ENCODE assay signal across 21 cellular contexts in the genomic region with DNA sequence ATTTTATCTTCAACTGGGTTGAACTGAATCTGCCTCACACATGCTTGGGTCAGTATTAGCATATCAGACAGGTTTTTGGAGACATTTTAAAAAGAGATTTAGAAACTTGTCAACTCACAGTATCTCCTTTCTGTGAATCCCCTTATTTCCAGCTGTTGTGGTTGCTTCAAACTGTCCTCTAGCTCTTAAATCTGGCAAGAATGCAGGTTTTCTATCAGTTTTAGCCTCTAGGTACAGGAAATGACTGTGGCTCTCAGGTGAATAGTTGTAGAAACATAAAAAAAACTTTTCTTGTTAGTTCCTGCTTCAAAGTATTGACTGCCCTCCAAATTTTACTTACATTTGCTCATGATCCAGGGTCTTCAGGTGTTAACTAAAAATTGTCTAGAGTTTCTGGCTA.
DNase-seq lines count a peak whose midpoint lies in the region; ATAC-seq, FAIRE-seq and TF ChIP-seq lines count a peak whose summit lies in the region.
"Had no signal": no experiment of that assay in that cellular context is flagged by ENCODE, and none has a peak within 500 bp of the region (broad histone marks: within the 10 kb centered on the region; RNA-seq: fewer than 3 reads in every experiment).

No MANE protein-coding gene starts in this region.

- no peaks in the 10 kb centered on the region for H3K9me3 Mint-ChIP-seq in GM23338
- H3K9me3 Mint-ChIP-seq in progenitor cell of endocrine pancreas (ENCODE audit: low read depth): no peaks in the 10 kb centered on the region
- peaks cover 2 to 9% of the 10 kb centered on the region in 2 donors for H3K9me3 Mint-ChIP-seq in effector memory CD8-positive, alpha-beta T cell

- intact Hi-C loops in lower lobe of right lung (cut with DNase I): no loop called here
- intact Hi-C loops in HepG2 (cut with micrococcal nuclease; ENCODE audit: unreplicated experiment): no loop called here

- H3K9ac ChIP-seq in MM.1S (ENCODE audit: low read length): peak overlapping the region; percentile 49
- no peak overlapping the region for H3K9ac ChIP-seq in H1 (replicated peaks in 1 of 4; ENCODE audit: extremely low read depth in 1 of 4, low read depth in 3 of 4, low read length in 3 of 4)
- H3K9ac ChIP-seq in HepG2 (ENCODE audit: insufficient read depth, low read depth, low read length): no peak overlapping the region
- H3K9ac ChIP-seq: BLaER1 treated with 17β-estradiol and CSF1 and Interleukin-3, amounts not matched to agents 10 nM and 100 nM had no signal

- H4K20me1 ChIP-seq in GM23338 (replicated peaks; ENCODE audit: insufficient read depth) (no peaks in the 10 kb centered on the region), MM.1S (ENCODE audit: insufficient read depth, low read length) (no peaks in the 10 kb centered on the region), H1 (replicated peaks in 1 of 2; ENCODE audit: control insufficient read depth in 1 of 2, insufficient read depth in 2 of 2, low read length in 2 of 2) (no peaks in the 10 kb centered on the region), HepG2 (ENCODE audit: insufficient read depth, low read length) (no peaks in the 10 kb centered on the region)
- H4K20me1 ChIP-seq: BLaER1 treated with 17β-estradiol and CSF1 and Interleukin-3, amounts not matched to agents 10 nM and 100 nM had no signal

- POLR2A ChIA-PET in H1 (lab: Charles Lee; ENCODE audit: partially characterized antibody): no interaction called here
- POLR2A ChIA-PET in HepG2 (lab: Yijun Ruan, JAX): no interaction called here

- no peak for TF ChIP-seq EP300 in H1 (IDR thresholded peaks at IDR 0.05; ENCODE audit: borderline replicate concordance in 1 of 2, low read depth in 2 of 2, low read length in 2 of 2)
- TF ChIP-seq EP300 in HepG2 (IDR thresholded peaks at IDR 0.05; ENCODE audit: low read depth in 2 of 2, low read length in 2 of 2): no peak
- no peak for TF ChIP-seq EP300 in HepG2 (CRISPR knock-in tag; IDR thresholded peaks at IDR 0.05; ENCODE audit: borderline replicate concordance)

- H2BK15ac ChIP-seq in H1 (ENCODE audit: low read length): no peak overlapping the region

- no peak for ATAC-seq in GM23338
- ATAC-seq in lower lobe of right lung: no peak
- no peak for ATAC-seq in effector memory CD8-positive, alpha-beta T cell (replicated peaks)
- no peak for ATAC-seq in HepG2
- ATAC-seq: A549; CD8-positive, alpha-beta T cell; HCT116; K562 had no signal

- in situ Hi-C loops in HepG2 (cut with HindIII; ENCODE audit: extremely low pct_ligation_motif_present, low pct_unique_long_range_greater_than_20kb): no loop called here

- no peak overlapping the region for H3K4ac ChIP-seq in H1 (replicated peaks; ENCODE audit: insufficient read length, low read depth, low read length)

- H3K4me1 Mint-ChIP-seq in GM23338 (peaks cover 14% of the 10 kb centered on the region; the same call in 2 of the 3 replicates), progenitor cell of endocrine pancreas (ENCODE audit: low read depth) (peaks cover 4% of the 10 kb centered on the region)
- H3K4me1 Mint-ChIP-seq in effector memory CD8-positive, alpha-beta T cell (ENCODE audit: low read depth in 2 of 2): no peaks in the 10 kb centered on the region
- H3K4me1 Mint-ChIP-seq: B cell had no signal

- no peak overlapping the region for H4K5ac ChIP-seq in H1 (ENCODE audit: insufficient read length, low read depth, low read length)

- H3F3A ChIP-seq in GM23338 (replicated peaks; ENCODE audit: low read depth) (no peaks in the 10 kb centered on the region), MM.1S (ENCODE audit: insufficient read depth, low read length) (peaks cover 13% of the 10 kb centered on the region)

- no peak overlapping the region for H3K23ac ChIP-seq in H1 (ENCODE audit: insufficient read length)

- no peak overlapping the region for H2BK20ac ChIP-seq in H1 (ENCODE audit: low read length)

- H2BK12ac ChIP-seq in H1 (ENCODE audit: low read depth, low read length): no peak overlapping the region

- H3K4me1 ChIP-seq in GM23338 (ENCODE audit: insufficient read depth) (no peaks in the 10 kb centered on the region), MM.1S (ENCODE audit: low read length) (peaks cover 12% of the 10 kb centered on the region), H1 (replicated peaks in 1 of 4; ENCODE audit: control insufficient read depth in 3 of 4, insufficient read depth in 4 of 4, low read length in 3 of 4) (no peaks in the 10 kb centered on the region), lower lobe of right lung (no peaks in the 10 kb centered on the region), HepG2 (ENCODE audit: insufficient read depth, low read length) (no peaks in the 10 kb centered on the region)
- H3K4me1 ChIP-seq: A549; BLaER1 treated with 17β-estradiol and CSF1 and Interleukin-3, amounts not matched to agents 10 nM and 100 nM had no signal

- H3K79me1 ChIP-seq in H1 (ENCODE audit: low read depth, low read length): no peaks in the 10 kb centered on the region

- H3K23me2 ChIP-seq in H1 (ENCODE audit: low read depth, low read length): no peaks in the 10 kb centered on the region

- H4K8ac ChIP-seq in H1 (ENCODE audit: extremely low read depth, insufficient read depth, low read length): no peak overlapping the region

- H2AK5ac ChIP-seq in H1 (ENCODE audit: low read depth, low read length): no peak overlapping the region

- no peak overlapping the region for H3K4me2 ChIP-seq in GM23338
- H3K4me2 ChIP-seq in MM.1S (ENCODE audit: low read depth, low read length): peak overlapping the region; percentile 83
- H3K4me2 ChIP-seq in H1 (ENCODE audit: insufficient read depth in 1 of 2, low read depth in 2 of 2, low read length in 2 of 2): no peak overlapping the region
- H3K4me2 ChIP-seq in HepG2 (ENCODE audit: low read depth, low read length): no peak overlapping the region
- H3K4me2 ChIP-seq: A549; BLaER1 treated with 17β-estradiol and CSF1 and Interleukin-3, amounts not matched to agents 10 nM and 100 nM had no signal

- H3K27me3 ChIP-seq in GM23338 (ENCODE audit: insufficient read depth) (no peaks in the 10 kb centered on the region), MM.1S (replicated peaks; ENCODE audit: insufficient read depth, low read length) (no peaks in the 10 kb centered on the region), H1 (replicated peaks in 1 of 4; ENCODE audit: control insufficient read depth in 3 of 4, extremely low read depth in 1 of 4, insufficient read depth in 3 of 4, low read length in 3 of 4) (no peaks in the 10 kb centered on the region), lower lobe of right lung (ENCODE audit: low read depth) (no peaks in the 10 kb centered on the region), HepG2 (ENCODE audit: control insufficient read depth in 1 of 2, insufficient read depth in 2 of 2, low read length in 2 of 2) (no peaks in the 10 kb centered on the region)
- H3K27me3 ChIP-seq: BLaER1 treated with 17β-estradiol and CSF1 and Interleukin-3, amounts not matched to agents 10 nM and 100 nM had no signal

- no peaks in the 10 kb centered on the region for H3K9me3 ChIP-seq in MM.1S (replicated peaks; ENCODE audit: insufficient read depth, low read length)
- H3K9me3 ChIP-seq in H1 (ENCODE audit: insufficient read depth in 2 of 2, low read depth in 1 of 2, low read length in 1 of 2): no peaks in the 10 kb centered on the region
- H3K9me3 ChIP-seq in lower lobe of right lung: no peaks in the 10 kb centered on the region
- H3K9me3 ChIP-seq in HepG2 (ENCODE audit: low read length): peaks cover 76% of the 10 kb centered on the region
- H3K9me3 ChIP-seq: A549; BLaER1 treated with 17β-estradiol and CSF1 and Interleukin-3, amounts not matched to agents 10 nM and 100 nM had no signal

- H2AFZ ChIP-seq in GM23338 (peak overlapping the region; percentile 1; the same call in 1 of the 2 replicates), MM.1S (ENCODE audit: low read length) (peak overlapping the region; percentile 64), H1 (ENCODE audit: low read length) (peak overlapping the region; percentile 68; the same call in 1 of the 2 replicates), HepG2 (ENCODE audit: low read length) (no peak overlapping the region)

- H3K56ac ChIP-seq in H1 (replicated peaks; ENCODE audit: insufficient read length, low read depth, low read length): no peak overlapping the region

- H3K4me3 ChIP-seq in GM23338 (no peak overlapping the region), MM.1S (ENCODE audit: low read length) (peak overlapping the region; percentile 17), H1 (ENCODE audit: extremely low read depth in 1 of 4, insufficient read depth in 2 of 4, low read depth in 3 of 4, low read length in 4 of 4) (no peak overlapping the region), lower lobe of right lung (no peak overlapping the region), HepG2 (replicated peaks in 1 of 3; ENCODE audit: insufficient read depth in 1 of 3, low read depth in 2 of 3, low read length in 3 of 3) (no peak overlapping the region)
- H3K4me3 ChIP-seq: A549; BLaER1 treated with 17β-estradiol and CSF1 and Interleukin-3, amounts not matched to agents 10 nM and 100 nM; K562 had no signal

- H3K4me3 Mint-ChIP-seq in GM23338 (no peak overlapping the region), progenitor cell of endocrine pancreas (ENCODE audit: low read depth) (no peak overlapping the region)
- no peak overlapping the region for H3K4me3 Mint-ChIP-seq in effector memory CD8-positive, alpha-beta T cell
- H3K4me3 Mint-ChIP-seq: B cell; CD8-positive, alpha-beta T cell; HFFc6 had no signal

- H3K36me3 ChIP-seq in GM23338 (ENCODE audit: insufficient read depth) (no peaks in the 10 kb centered on the region), MM.1S (replicated peaks; ENCODE audit: insufficient read depth, low read length) (no peaks in the 10 kb centered on the region), H1 (ENCODE audit: control insufficient read depth in 2 of 4, insufficient read depth in 4 of 4, low read length in 3 of 4) (no peaks in the 10 kb centered on the region), lower lobe of right lung (no peaks in the 10 kb centered on the region), HepG2 (replicated peaks in 1 of 2; ENCODE audit: control insufficient read depth in 1 of 2, insufficient read depth in 2 of 2, low read length in 2 of 2) (no peaks in the 10 kb centered on the region)
- H3K36me3 ChIP-seq: BLaER1 treated with 17β-estradiol and CSF1 and Interleukin-3, amounts not matched to agents 10 nM and 100 nM had no signal

- TF ChIP-seq RAD21 in H1 (IDR thresholded peaks at IDR 0.05 in 1 of 2, conservative IDR thresholded peaks at IDR 0.05 in 1 of 2; ENCODE audit: low read depth in 2 of 2, low read length in 2 of 2) (no peak), HepG2 (CRISPR knock-in tag; IDR thresholded peaks at IDR 0.05) (no peak)

- DNase-seq in GM23338 (ENCODE audit: low spot score): peak; percentile 8
- peak; percentile 93 for DNase-seq in MM.1S
- no peak for DNase-seq in H1 (ENCODE audit: low read depth in 1 of 2, low spot score in 2 of 2)
- no peak for DNase-seq in progenitor cell of endocrine pancreas (ENCODE audit: low spot score, unreplicated experiment)
- DNase-seq in lower lobe of right lung: no peak
- DNase-seq in effector memory CD8-positive, alpha-beta T cell: no peak
- DNase-seq in HepG2 (ENCODE audit: low spot score): no peak
- DNase-seq: Calu3; CD8-positive, alpha-beta T cell; DMS79 treated with DMSO at 0.1 percent for 48 hours; GF-D8; HFFc6; IMR-90; Karpas-422 had no signal

- H3K27ac ChIP-seq in GM23338 (ENCODE audit: low read depth): no peak overlapping the region
- peak overlapping the region; percentile 88 for H3K27ac ChIP-seq in MM.1S (ENCODE audit: low read length)
- no peak overlapping the region for H3K27ac ChIP-seq in H1 (ENCODE audit: low read depth, low read length)
- no peak overlapping the region for H3K27ac ChIP-seq in lower lobe of right lung
- H3K27ac ChIP-seq in HepG2 (ENCODE audit: extremely low read length, insufficient read depth, low read length): no peak overlapping the region
- H3K27ac ChIP-seq: 22Rv1; A549; BLaER1 treated with 17β-estradiol and CSF1 and Interleukin-3, amounts not matched to agents 10 nM and 100 nM had no signal

- FAIRE-seq in H1 (lab: Jason Lieb, UNC) (no peak), HepG2 (lab: Jason Lieb, UNC) (no peak)
- FAIRE-seq: A549, H54, K562 had no signal

- H3K14ac ChIP-seq in H1 (ENCODE audit: insufficient read length): no peak overlapping the region

- BruUV-seq in HepG2 (replicated peaks; lab: Mats Ljungman, UMichigan): no TSS peak

- no peak for TF ChIP-seq CTCF in GM23338 (conservative IDR thresholded peaks at IDR 0.05; ENCODE audit: low read depth in 2 of 2)
- no peak for TF ChIP-seq CTCF in MM.1S (IDR thresholded peaks at IDR 0.05; ENCODE audit: low read length)
- no peak for TF ChIP-seq CTCF in H1 (IDR thresholded peaks at IDR 0.05; ENCODE audit: control extremely low read depth in 1 of 3, insufficient read depth in 1 of 3, low read depth in 1 of 3, low read length in 3 of 3)
- TF ChIP-seq CTCF in progenitor cell of endocrine pancreas (IDR thresholded peaks at IDR 0.05; ENCODE audit: unreplicated experiment): no peak
- no peak for TF ChIP-seq CTCF in lower lobe of right lung (IDR thresholded peaks at IDR 0.05)
- TF ChIP-seq CTCF in HepG2 (CRISPR knock-in tag; IDR thresholded peaks at IDR 0.05): no peak

- no peak overlapping the region for H4K91ac ChIP-seq in H1 (replicated peaks; ENCODE audit: insufficient read length, low read length)

- H3K36me3 Mint-ChIP-seq in GM23338 (ENCODE audit: low read depth) (no peaks in the 10 kb centered on the region), progenitor cell of endocrine pancreas (ENCODE audit: insufficient read depth) (no peaks in the 10 kb centered on the region)
- no peaks in the 10 kb centered on the region for H3K36me3 Mint-ChIP-seq in effector memory CD8-positive, alpha-beta T cell (ENCODE audit: insufficient read depth)
- H3K36me3 Mint-ChIP-seq: CD8-positive, alpha-beta T cell had no signal

- H2BK5ac ChIP-seq in H1 (ENCODE audit: low read depth, low read length): no peak overlapping the region

- H3K18ac ChIP-seq in H1 (ENCODE audit: extremely low read depth, low read length): no peak overlapping the region

- no peaks in the 10 kb centered on the region for H3K27me3 Mint-ChIP-seq in GM23338 (ENCODE audit: insufficient read depth, low read depth, poor library complexity)
- H3K27me3 Mint-ChIP-seq in progenitor cell of endocrine pancreas: no peaks in the 10 kb centered on the region
- no peaks in the 10 kb centered on the region for H3K27me3 Mint-ChIP-seq in effector memory CD8-positive, alpha-beta T cell
- H3K27me3 Mint-ChIP-seq: B cell had no signal

- H3K79me2 ChIP-seq in GM23338 (replicated peaks; ENCODE audit: insufficient read depth) (no peaks in the 10 kb centered on the region), MM.1S (ENCODE audit: low read length) (no peaks in the 10 kb centered on the region), H1 (ENCODE audit: control insufficient read depth in 1 of 2, insufficient read depth in 2 of 2, low read length in 2 of 2) (no peaks in the 10 kb centered on the region), HepG2 (ENCODE audit: insufficient read depth, low read length) (no peaks in the 10 kb centered on the region)

- CTCF ChIA-PET in H1 (lab: Charles Lee; ENCODE audit: partially characterized antibody) (no interaction called here), HepG2 (lab: Yijun Ruan, JAX; ENCODE audit: low intra/inter-chr PET ratio, low total read pairs) (no interaction called here)

- H3K27ac Mint-ChIP-seq in GM23338 (peak overlapping the region; percentile 60; the same call in 1 of the 2 replicates), progenitor cell of endocrine pancreas (peak overlapping the region; percentile 27)
- no peak overlapping the region for H3K27ac Mint-ChIP-seq in effector memory CD8-positive, alpha-beta T cell
- H3K27ac Mint-ChIP-seq: B cell; CD8-positive, alpha-beta T cell; HFFc6 had no signal

- H3K9me2 ChIP-seq in GM23338 (ENCODE audit: insufficient read depth) (no peaks in the 10 kb centered on the region), MM.1S (replicated peaks; ENCODE audit: insufficient read depth, low read length) (no peaks in the 10 kb centered on the region)

- TF ChIP-seq POLR2A in H1 (IDR thresholded peaks at IDR 0.05; ENCODE audit: control extremely low read depth in 1 of 2, low read depth in 2 of 2, low read length in 2 of 2) (no peak), HepG2 (IDR thresholded peaks at IDR 0.05; ENCODE audit: insufficient read depth in 1 of 2, low read depth in 2 of 2, low read length in 2 of 2) (no peak)

- no peak overlapping the region for H2BK120ac ChIP-seq in H1 (replicated peaks; ENCODE audit: low read depth, low read length)

Comparison
In these comparisons a context has a peak if more than half of its experiments do, and no peak if none do; other contexts are left out.
1. DNase-seq: peak in GM23338 (single experiment) and MM.1S (single experiment); none in H1 (0 of 2), progenitor cell of endocrine pancreas (single experiment), lower lobe of right lung (single experiment), effector memory CD8-positive, alpha-beta T cell (0 of 3) and HepG2 (single experiment).
2. H3K27ac Mint-ChIP-seq: peak in GM23338 (single experiment) and progenitor cell of endocrine pancreas (single experiment); none in effector memory CD8-positive, alpha-beta T cell (0 of 2).